ENCODE assay signal across 20 cellular contexts in the genomic region with DNA sequence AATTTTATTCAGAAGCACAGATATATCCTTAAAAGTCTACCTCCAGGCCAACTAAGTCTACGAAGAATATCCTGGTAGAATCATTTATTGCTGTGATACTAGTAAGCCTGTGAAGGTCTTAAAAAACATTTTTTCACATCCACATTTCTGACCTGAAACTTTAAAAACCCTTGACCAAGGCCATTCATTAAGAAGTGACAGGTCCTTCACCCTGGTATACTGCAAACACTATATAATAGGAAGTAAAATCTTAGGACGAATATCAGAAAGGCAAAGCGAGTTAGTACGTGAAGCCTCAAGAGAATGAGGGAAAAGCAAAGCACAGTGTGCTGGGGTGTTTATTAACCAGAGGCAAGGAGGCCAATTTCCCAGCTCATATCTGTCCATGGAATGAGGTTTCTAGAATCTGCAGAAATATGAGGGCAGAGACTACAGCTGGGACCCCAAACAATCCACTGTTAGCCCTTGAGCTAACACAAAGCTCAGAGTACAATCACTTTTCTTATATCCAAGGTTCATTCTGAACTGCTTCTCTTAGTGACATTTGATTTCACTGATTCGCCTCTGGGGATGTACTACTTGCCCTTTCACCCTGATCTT.
DNase-seq lines count a peak whose midpoint lies in the region; ATAC-seq, FAIRE-seq and TF ChIP-seq lines count a peak whose summit lies in the region.
"Had no signal": no experiment of that assay in that cellular context is flagged by ENCODE, and none has a peak within 500 bp of the region (broad histone marks: within the 10 kb centered on the region; RNA-seq: fewer than 3 reads in every experiment).

No MANE protein-coding gene starts in this region.

- intact Hi-C loops in GM12878 (cut with micrococcal nuclease; ENCODE audit: unreplicated experiment) (no loop called here), upper lobe of right lung (cut with DNase I) (no loop called here), posterior vena cava (cut with DNase I) (loop anchor here in 1 of 2 donors (10.0 kb wide), 1 partner anchor 128 kb away; a partner anchor contains a TSS)
- intact Hi-C loops in activated CD4-positive, alpha-beta memory T cell treated with anti-CD3 and anti-CD28 coated beads for 36 hours (cut with micrococcal nuclease), result no loop called here

- H3K4me3 ChIP-seq in GM12878 (no peak overlapping the region), upper lobe of right lung (no peak overlapping the region)

- H3K4me1 Mint-ChIP-seq in activated T-cell treated with anti-CD3 and anti-CD28 coated beads, Interleukin-2, amount 50 U/mL, for 24 hours (ENCODE audit: low read depth), result peaks cover 31% of the 10 kb centered on the region
- H3K4me1 Mint-ChIP-seq in activated T-cell treated with anti-CD3 and anti-CD28 coated beads, Interleukin-2, amount 50 U/mL, for 72 hours (ENCODE audit: low read depth), result no peaks in the 10 kb centered on the region
- H3K4me1 Mint-ChIP-seq in memory B cell, result peaks cover 11% of the 10 kb centered on the region
- peaks cover 26% of the 10 kb centered on the region for H3K4me1 Mint-ChIP-seq in activated CD4-positive, alpha-beta memory T cell treated with anti-CD3 and anti-CD28 coated beads for 36 hours (ENCODE audit: low read depth)

- peaks cover 7% of the 10 kb centered on the region for H3K9me3 Mint-ChIP-seq in activated T-cell treated with anti-CD3 and anti-CD28 coated beads, Interleukin-2, amount 50 U/mL, for 24 hours
- H3K9me3 Mint-ChIP-seq in activated T-cell treated with anti-CD3 and anti-CD28 coated beads, Interleukin-2, amount 50 U/mL, for 72 hours, result peaks cover 0 to 1% of the 10 kb centered on the region in 2 donors
- no peaks in the 10 kb centered on the region for H3K9me3 Mint-ChIP-seq in memory B cell
- H3K9me3 Mint-ChIP-seq in activated CD4-positive, alpha-beta memory T cell treated with anti-CD3 and anti-CD28 coated beads for 36 hours, result peaks cover 4% of the 10 kb centered on the region
- H3K9me3 Mint-ChIP-seq: activated B cell treated with CpG ODN at 0.5 μM for 24 hours had no signal

- H3K79me2 ChIP-seq in GM12878 (ENCODE audit: control insufficient read depth, insufficient read depth, low read length), result peaks cover 42% of the 10 kb centered on the region

- CTCF ChIA-PET in GM12878 (lab: Yijun Ruan, JAX), result interaction anchor here (0.6 to 2.7 kb wide), 26 partner anchors 9 to 171 kb away, joined by 3 to 50 read pairs (median 4); a partner anchor contains a TSS
- CTCF ChIA-PET in activated CD4-positive, alpha-beta memory T cell treated with anti-CD3 and anti-CD28 coated beads for 36 hours (lab: Charles Lee), result interaction anchor here (1.9 kb wide), 1 partner anchor 33 kb away, joined by 14 read pairs; no protein-coding TSS in a partner anchor

- POLR2A ChIA-PET in GM12878 (lab: Charles Lee), result interaction anchor here (0.5 to 2.2 kb wide), 5 partner anchors 15 to 130 kb away, joined by 3 to 18 read pairs (median 4); no protein-coding TSS in a partner anchor
- POLR2A ChIA-PET in activated CD4-positive, alpha-beta memory T cell treated with anti-CD3 and anti-CD28 coated beads for 36 hours (lab: Charles Lee), result interaction anchor here (0.5 kb wide), 1 partner anchor 511 kb away, joined by 6 read pairs; no protein-coding TSS in a partner anchor

- no peaks in the 10 kb centered on the region for H3K27me3 ChIP-seq in GM12878 (replicated peaks in 1 of 2; ENCODE audit: control insufficient read depth in 2 of 2, insufficient read depth in 2 of 2, low read length in 1 of 2)
- H3K27me3 ChIP-seq in upper lobe of right lung, result no peaks in the 10 kb centered on the region

- ATAC-seq in activated T-cell treated with anti-CD3 and anti-CD28 coated beads, Interleukin-2, amount 50 U/mL, for 72 hours (replicated peaks in 1 of 2), result no peak
- ATAC-seq in GM12878 (peak; percentile 79), memory B cell (ENCODE audit: low read depth) (no peak), upper lobe of right lung (peak; percentile 25)
- ATAC-seq: activated CD8-positive, alpha-beta T cell treated with anti-CD3 and anti-CD28 coated beads for 36 hours had no signal

- in situ Hi-C loops in GM12878 (cut with MboI), result no loop called here

- BruUV-seq in GM12878 (replicated peaks; lab: Mats Ljungman, UMichigan), result no TSS peak

- no peak overlapping the region for H3K4me3 Mint-ChIP-seq in activated T-cell treated with anti-CD3 and anti-CD28 coated beads, Interleukin-2, amount 50 U/mL, for 24 hours
- H3K4me3 Mint-ChIP-seq in activated T-cell treated with anti-CD3 and anti-CD28 coated beads, Interleukin-2, amount 50 U/mL, for 72 hours, result no peak overlapping the region
- no peak overlapping the region for H3K4me3 Mint-ChIP-seq in memory B cell
- H3K4me3 Mint-ChIP-seq in activated CD4-positive, alpha-beta memory T cell treated with anti-CD3 and anti-CD28 coated beads for 36 hours, result no peak overlapping the region
- H3K4me3 Mint-ChIP-seq: activated B cell treated with CpG ODN at 0.5 μM for 24 hours; activated CD8-positive, alpha-beta T cell treated with anti-CD3 and anti-CD28 coated beads for 36 hours had no signal

- H3K4me1 ChIP-seq in GM12878 (ENCODE audit: control insufficient read depth, insufficient read depth, low read length) (peaks cover 14% of the 10 kb centered on the region), upper lobe of right lung (peaks cover 3% of the 10 kb centered on the region)

- TF ChIP-seq RAD21 in GM12878 (IDR thresholded peaks at IDR 0.05; ENCODE audit: insufficient read depth, low read depth, low read length), result no peak

- SMC1A ChIA-PET in GM12878 (lab: Charles Lee; ENCODE audit: uncharacterized antibody, unreplicated experiment), result interaction anchor here (0.5 to 4.8 kb wide), 22 partner anchors 9 to 423 kb away, joined by 3 to 71 read pairs (median 4); no protein-coding TSS in a partner anchor

- peaks cover 12% of the 10 kb centered on the region for H3K36me3 Mint-ChIP-seq in activated T-cell treated with anti-CD3 and anti-CD28 coated beads, Interleukin-2, amount 50 U/mL, for 24 hours (ENCODE audit: low read depth)
- peaks cover 0 to 10% of the 10 kb centered on the region in 2 donors for H3K36me3 Mint-ChIP-seq in activated T-cell treated with anti-CD3 and anti-CD28 coated beads, Interleukin-2, amount 50 U/mL, for 72 hours (ENCODE audit: insufficient read depth in 2 of 2)
- peaks cover 13% of the 10 kb centered on the region for H3K36me3 Mint-ChIP-seq in memory B cell
- peaks cover 9% of the 10 kb centered on the region for H3K36me3 Mint-ChIP-seq in activated CD4-positive, alpha-beta memory T cell treated with anti-CD3 and anti-CD28 coated beads for 36 hours

- H3K27ac ChIP-seq in GM12878 (ENCODE audit: control insufficient read depth, insufficient read depth), result peak overlapping the region; percentile 50
- H3K27ac ChIP-seq in upper lobe of right lung, result no peak overlapping the region
- H3K27ac ChIP-seq: 22Rv1, KMS-11 had no signal

- no peaks in the 10 kb centered on the region for H4K20me1 ChIP-seq in GM12878 (ENCODE audit: control insufficient read depth, insufficient read depth)

- no peak for TF ChIP-seq EP300 in GM12878 (IDR thresholded peaks at IDR 0.05; ENCODE audit: borderline replicate concordance in 1 of 2, control insufficient read depth in 1 of 2, low read depth in 2 of 2, low read length in 2 of 2)

- TF ChIP-seq CTCF in GM12878 (IDR thresholded peaks at IDR 0.05 in 2 of 3, conservative IDR thresholded peaks at IDR 0.05 in 1 of 3; ENCODE audit: control insufficient read depth in 2 of 3, extremely low read depth in 1 of 3, insufficient read depth in 1 of 3, low read depth in 3 of 3, low read length in 3 of 3) (no peak), upper lobe of right lung (IDR thresholded peaks at IDR 0.05) (no peak)

- H3K27me3 Mint-ChIP-seq in activated T-cell treated with anti-CD3 and anti-CD28 coated beads, Interleukin-2, amount 50 U/mL, for 24 hours, result no peaks in the 10 kb centered on the region
- no peaks in the 10 kb centered on the region for H3K27me3 Mint-ChIP-seq in activated T-cell treated with anti-CD3 and anti-CD28 coated beads, Interleukin-2, amount 50 U/mL, for 72 hours (ENCODE audit: low read depth)
- no peaks in the 10 kb centered on the region for H3K27me3 Mint-ChIP-seq in memory B cell
- H3K27me3 Mint-ChIP-seq in activated CD4-positive, alpha-beta memory T cell treated with anti-CD3 and anti-CD28 coated beads for 36 hours, result no peaks in the 10 kb centered on the region
- H3K27me3 Mint-ChIP-seq: activated B cell treated with CpG ODN at 0.5 μM for 24 hours; activated CD8-positive, alpha-beta T cell treated with anti-CD3 and anti-CD28 coated beads for 36 hours had no signal

- 76% methylated on average over 5 of the region's 5 CpGs for WGBS in GM12878 (ENCODE audit: insufficient coverage, insufficient replicate concordance, low lambda C conversion rate, missing lambda C conversion rate)

- FAIRE-seq in GM12878 (lab: Jason Lieb, UNC), result no peak
- FAIRE-seq: RCC 7860 had no signal

- H3K4me2 ChIP-seq in GM12878 (ENCODE audit: control insufficient read depth, insufficient read depth), result peak overlapping the region; percentile 42; the same call in 1 of the 2 replicates
- H3K4me2 ChIP-seq: KMS-11 had no signal

- no peaks in the 10 kb centered on the region; a peak in 1 of 4 replicates for H3K36me3 ChIP-seq in GM12878 (ENCODE audit: control insufficient read depth in 2 of 2, insufficient read depth in 2 of 2, low read length in 1 of 2)
- no peaks in the 10 kb centered on the region for H3K36me3 ChIP-seq in upper lobe of right lung

- RAD21 ChIA-PET in GM12878 (lab: Charles Lee; ENCODE audit: unreplicated experiment), result interaction anchor here (0.9 to 1.9 kb wide), 16 partner anchors 17 to 279 kb away, joined by 3 to 51 read pairs (median 8); a partner anchor contains a TSS

- H3K27ac Mint-ChIP-seq in activated T-cell treated with anti-CD3 and anti-CD28 coated beads, Interleukin-2, amount 50 U/mL, for 24 hours, result peak overlapping the region; percentile 64
- no peak overlapping the region for H3K27ac Mint-ChIP-seq in activated T-cell treated with anti-CD3 and anti-CD28 coated beads, Interleukin-2, amount 50 U/mL, for 72 hours
- H3K27ac Mint-ChIP-seq in memory B cell, result peak overlapping the region; percentile 43
- no peak overlapping the region for H3K27ac Mint-ChIP-seq in activated CD4-positive, alpha-beta memory T cell treated with anti-CD3 and anti-CD28 coated beads for 36 hours
- H3K27ac Mint-ChIP-seq: activated B cell treated with CpG ODN at 0.5 μM for 24 hours; activated CD8-positive, alpha-beta T cell treated with anti-CD3 and anti-CD28 coated beads for 36 hours had no signal

- H2AFZ ChIP-seq in GM12878 (ENCODE audit: control insufficient read depth, low read depth, low read length), result no peak overlapping the region

- H3K9me3 ChIP-seq in GM12878 (replicated peaks; ENCODE audit: control insufficient read depth, insufficient read depth, low read length), result peaks cover 6% of the 10 kb centered on the region; the same call in 2 of the 3 replicates
- no peaks in the 10 kb centered on the region for H3K9me3 ChIP-seq in upper lobe of right lung

- no peak for DNase-seq in activated T-cell treated with anti-CD3 and anti-CD28 coated beads, Interleukin-2, amount 50 U/mL, for 24 hours
- no peak for DNase-seq in activated T-cell treated with anti-CD3 and anti-CD28 coated beads, Interleukin-2, amount 50 U/mL, for 72 hours
- no peak for DNase-seq in GM12878 (ENCODE audit: low read depth, low spot score)
- no peak for DNase-seq in memory B cell (ENCODE audit: low spot score in 2 of 2)
- DNase-seq in upper lobe of right lung, result no peak
- no peak for DNase-seq in activated CD4-positive, alpha-beta memory T cell treated with anti-CD3 and anti-CD28 coated beads for 36 hours
- DNase-seq in AG08395 (ENCODE audit: low spot score), result no peak
- DNase-seq in posterior vena cava (ENCODE audit: low spot score), result no peak
- DNase-seq: activated B cell treated with CpG ODN at 0.5 μM for 24 hours; activated CD8-positive, alpha-beta T cell treated with anti-CD3 and anti-CD28 coated beads for 36 hours; activated naive CD4-positive, alpha-beta T cell treated with Interleukin-2 at 50 U/mL for 16 hours; amygdala; foreskin melanocyte; midbrain; NCI-H1048; NCI-H2081 treated with DMSO at 0.1 percent for 48 hours; stimulated activated CD4-positive, alpha-beta T cell treated with anti-CD3 and anti-CD28 coated beads, Interleukin-4, amount 100 ng/mL, for 4 hours had no signal

- no peak for TF ChIP-seq POLR2A in GM12878 (IDR thresholded peaks at IDR 0.05; ENCODE audit: low read depth, low read length)

- no peak overlapping the region for H3K9ac ChIP-seq in GM12878 (ENCODE audit: control insufficient read depth, insufficient read depth, low read length)
- H3K9ac ChIP-seq: KMS-11 had no signal

Comparison
In these comparisons a context has a peak if more than half of its experiments do, and no peak if none do; other contexts are left out.
1. H3K27ac Mint-ChIP-seq: peak in activated T-cell treated with anti-CD3 and anti-CD28 coated beads, Interleukin-2, amount 50 U/mL, for 24 hours (single experiment) and memory B cell (single experiment); none in activated T-cell treated with anti-CD3 and anti-CD28 coated beads, Interleukin-2, amount 50 U/mL, for 72 hours (single experiment) and activated CD4-positive, alpha-beta memory T cell treated with anti-CD3 and anti-CD28 coated beads for 36 hours (single experiment).
2. ATAC-seq: peak in GM12878 (single experiment) and upper lobe of right lung (single experiment); none in activated T-cell treated with anti-CD3 and anti-CD28 coated beads, Interleukin-2, amount 50 U/mL, for 72 hours (0 of 2) and memory B cell (single experiment).